ENCODE assay signal across 1 cellular context in genomic region chr11:61773356-61773755, GRCh38.
TF ChIP-seq lines count a peak whose summit lies in the region.

No MANE protein-coding gene starts in this region.

TF ChIP-seq in H1, 55 proteins besides CTCF, POLR2A, EP300 and RAD21:
- TF ChIP-seq FOSL1 (IDR thresholded peaks at IDR 0.05; ENCODE audit: insufficient read depth, low read depth, low read length) (no peak), CHD2 (IDR thresholded peaks at IDR 0.05; ENCODE audit: low read length) (no peak), CEBPB (IDR thresholded peaks at IDR 0.05; ENCODE audit: low read depth, low read length) (no peak), CREB1 (IDR thresholded peaks at IDR 0.05) (no peak), CBX5 (IDR thresholded peaks at IDR 0.05; ENCODE audit: low read depth, low read length) (no peak), JUN (IDR thresholded peaks at IDR 0.05; ENCODE audit: low read depth, low read length) (no peak), NANOG (IDR thresholded peaks at IDR 0.05; ENCODE audit: insufficient read depth, low read depth, low read length, poor library complexity, severe bottlenecking) (no peak), SAP30 (IDR thresholded peaks at IDR 0.05; ENCODE audit: insufficient read depth, insufficient replicate concordance, low read length) (no peak), EZH2 (IDR thresholded peaks at IDR 0.05; ENCODE audit: low read depth, low read length, severe bottlenecking) (no peak), KDM4A (IDR thresholded peaks at IDR 0.05; ENCODE audit: low read depth, low read length, severe bottlenecking) (no peak), MAFK (IDR thresholded peaks at IDR 0.05; ENCODE audit: low read depth, low read length) (no peak), RXRA (IDR thresholded peaks at IDR 0.05; ENCODE audit: insufficient read depth, low read depth, low read length) (no peak), CHD1 (IDR thresholded peaks at IDR 0.05; ENCODE audit: low read depth, low read length) (no peak), TCF12 (IDR thresholded peaks at IDR 0.05; ENCODE audit: low read depth, low read length) (no peak), SP1 (IDR thresholded peaks at IDR 0.05; ENCODE audit: low read depth, low read length) (no peak), MAX (IDR thresholded peaks at IDR 0.05) (no peak), KDM5A (IDR thresholded peaks at IDR 0.05; ENCODE audit: low read length) (no peak)
